13 cellular contexts compared by ENCODE assay signal in the genomic region with DNA sequence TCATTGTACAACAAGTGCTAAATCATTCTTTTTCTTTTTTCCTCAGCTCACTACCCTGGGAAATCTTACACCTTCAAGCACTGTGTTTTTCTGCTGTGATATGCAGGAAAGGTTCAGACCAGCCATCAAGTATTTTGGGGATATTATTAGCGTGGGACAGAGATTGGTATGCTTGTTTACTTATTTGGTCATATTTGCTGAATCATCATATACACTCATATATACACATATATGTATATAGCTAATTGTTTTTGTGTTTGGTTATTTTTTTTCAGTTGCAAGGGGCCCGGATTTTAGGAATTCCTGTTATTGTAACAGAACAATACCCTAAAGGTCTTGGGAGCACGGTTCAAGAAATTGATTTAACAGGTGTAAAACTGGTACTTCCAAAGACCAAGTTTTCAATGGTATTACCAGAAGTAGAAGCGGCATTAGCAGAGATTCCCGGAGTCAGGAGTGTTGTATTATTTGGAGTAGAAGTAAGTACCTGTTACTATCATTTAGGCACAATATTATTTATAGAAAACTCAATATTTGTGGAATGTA. TPM values are rescaled to one million over a fixed set of nuclear protein-coding genes. Genes with fewer than 3 reads are reported as not detected.
DNase-seq lines count a peak whose midpoint lies in the region; ATAC-seq and TF ChIP-seq lines count a peak whose summit lies in the region.
"Had no signal": no experiment of that assay in that cellular context is flagged by ENCODE, and none has a peak within 500 bp of the region (broad histone marks: within the 10 kb centered on the region; RNA-seq: fewer than 3 reads in every experiment).

No MANE protein-coding gene starts in this region.

- no peak overlapping the region for H2BK120ac ChIP-seq in IMR-90 (ENCODE audit: low read depth, low read length)

- H3K23ac ChIP-seq in IMR-90 (ENCODE audit: low read depth, low read length) = no peak overlapping the region

- H2AK5ac ChIP-seq in IMR-90 (ENCODE audit: low read depth, low read length) = no peak overlapping the region

- H4K91ac ChIP-seq in IMR-90 (ENCODE audit: insufficient read depth, low read depth, low read length) = no peak overlapping the region

- TF ChIP-seq CTCF in right atrium auricular region (IDR thresholded peaks at IDR 0.05) = no peak
- no peak for TF ChIP-seq CTCF in IMR-90 (conservative IDR thresholded peaks at IDR 0.05; ENCODE audit: low read depth, low read length)
- no peak for TF ChIP-seq CTCF in gastrocnemius medialis (IDR thresholded peaks at IDR 0.05 in 4 of 5, conservative IDR thresholded peaks at IDR 0.05 in 1 of 5)

- H3K27me3 ChIP-seq in right atrium auricular region (no peaks in the 10 kb centered on the region), IMR-90 (ENCODE audit: control insufficient read depth, insufficient read depth, low read length) (no peaks in the 10 kb centered on the region), gastrocnemius medialis (no peaks in the 10 kb centered on the region)
- H3K27me3 ChIP-seq: BLaER1 treated with 17β-estradiol and CSF1 and Interleukin-3, amounts not matched to agents 10 nM and 100 nM had no signal

- TF ChIP-seq POLR2A in IMR-90 (IDR thresholded peaks at IDR 0.05; ENCODE audit: low read depth, low read length) = no peak
- TF ChIP-seq POLR2A in gastrocnemius medialis (IDR thresholded peaks at IDR 0.05) = no peak

- no peak overlapping the region for H4K8ac ChIP-seq in IMR-90 (ENCODE audit: low read depth in 2 of 2, low read length in 2 of 2)

- H3K79me1 ChIP-seq in IMR-90 (ENCODE audit: low read depth in 1 of 2, low read length in 2 of 2) = no peaks in the 10 kb centered on the region; a peak in 1 of 4 replicates

- CTCF ChIA-PET in IMR-90 (lab: Yijun Ruan, JAX) = no interaction called here

- ATAC-seq in Right ventricle myocardium inferior = no peak
- no peak for ATAC-seq in IMR-90 (ENCODE audit: low read depth)
- ATAC-seq in gastrocnemius medialis = no peak
- no peak for ATAC-seq in GM21526 (IDR thresholded peaks at IDR 0.05; ENCODE audit: low FRiP score, unreplicated experiment)
- ATAC-seq in GM18868 (IDR thresholded peaks at IDR 0.05; ENCODE audit: unreplicated experiment) = no peak
- ATAC-seq: CD8-positive, alpha-beta T cell had no signal

- peaks cover 0 to 37% of the 10 kb centered on the region in 2 donors for H3K4me1 ChIP-seq in right atrium auricular region
- H3K4me1 ChIP-seq in IMR-90 (ENCODE audit: control insufficient read depth, insufficient read depth, low read length) = no peaks in the 10 kb centered on the region
- H3K4me1 ChIP-seq in gastrocnemius medialis = peaks cover 14 to 20% of the 10 kb centered on the region in 2 donors
- H3K4me1 ChIP-seq: BLaER1 treated with 17β-estradiol and CSF1 and Interleukin-3, amounts not matched to agents 10 nM and 100 nM had no signal

- no peak overlapping the region for H2BK5ac ChIP-seq in IMR-90 (ENCODE audit: low read depth, low read length, poor library complexity, severe bottlenecking)

- no peaks in the 10 kb centered on the region for H3K9me1 ChIP-seq in IMR-90 (ENCODE audit: insufficient read depth, low read length)

- WGBS in IMR-90 (ENCODE audit: extremely low coverage in 2 of 2, insufficient read length in 1 of 2), 2 experiments = no CpG with 5 or more reads among the region's 5 CpGs

- in situ Hi-C loops in IMR-90 (cut with MboI; ENCODE audit: low sequenced_read_pairs) = no loop called here
- in situ Hi-C loops in gastrocnemius medialis (cut with MboI; ENCODE audit: low sequenced_read_pairs in 4 of 4) = no loop called here

- H3K4ac ChIP-seq in IMR-90 (ENCODE audit: low read depth, low read length) = no peak overlapping the region

- H3K9me3 ChIP-seq in right atrium auricular region (no peaks in the 10 kb centered on the region), IMR-90 (ENCODE audit: control insufficient read depth, insufficient read depth, low read length) (no peaks in the 10 kb centered on the region), gastrocnemius medialis (no peaks in the 10 kb centered on the region)
- H3K9me3 ChIP-seq: BLaER1 treated with 17β-estradiol and CSF1 and Interleukin-3, amounts not matched to agents 10 nM and 100 nM had no signal

- no peak for TF ChIP-seq RAD21 in IMR-90 (IDR thresholded peaks at IDR 0.05; ENCODE audit: low read length)

- H3K4me3 ChIP-seq in right atrium auricular region = no peak overlapping the region
- H3K4me3 ChIP-seq in IMR-90 (ENCODE audit: insufficient read depth, low read depth, low read length) = no peak overlapping the region
- no peak overlapping the region for H3K4me3 ChIP-seq in gastrocnemius medialis
- H3K4me3 ChIP-seq: BLaER1 treated with 17β-estradiol and CSF1 and Interleukin-3, amounts not matched to agents 10 nM and 100 nM had no signal

- POLR2A ChIA-PET in IMR-90 (lab: Charles Lee; ENCODE audit: unreplicated experiment) = no interaction called here

- no peak overlapping the region for H3K4me2 ChIP-seq in IMR-90 (ENCODE audit: low read depth, low read length)
- H3K4me2 ChIP-seq: BLaER1 treated with 17β-estradiol and CSF1 and Interleukin-3, amounts not matched to agents 10 nM and 100 nM had no signal

- H3K9ac ChIP-seq in IMR-90 (ENCODE audit: low read depth, low read length) = no peak overlapping the region
- H3K9ac ChIP-seq: BLaER1 treated with 17β-estradiol and CSF1 and Interleukin-3, amounts not matched to agents 10 nM and 100 nM had no signal

- H3K27ac ChIP-seq in right atrium auricular region (peak overlapping the region; percentile 10 to 81), IMR-90 (ENCODE audit: insufficient read depth, low read length) (no peak overlapping the region), gastrocnemius medialis (peak overlapping the region in 3 of 4 donors; percentile 21 to 53 (median 35))
- H3K27ac ChIP-seq: BLaER1 treated with 17β-estradiol and CSF1 and Interleukin-3, amounts not matched to agents 10 nM and 100 nM had no signal

- DNase-seq in right atrium auricular region (ENCODE audit: low spot score) (no peak), Right ventricle myocardium inferior (ENCODE audit: missing footprints) (no peak), IMR-90 (no peak), gastrocnemius medialis (no peak), DMS53 treated with DMSO at 0.1 percent for 48 hours (lab: John Stamatoyannopoulos, UW; ENCODE audit: unreplicated experiment) (no peak)
- DNase-seq: 8988T; Calu3; CD8-positive, alpha-beta T cell; HCEC 1CT; KG1 had no signal

- H3K18ac ChIP-seq in IMR-90 (ENCODE audit: low read depth, low read length) = no peak overlapping the region

- dilution Hi-C loops in IMR-90 (cut with HindIII; ENCODE audit: low sequenced_read_pairs, unreplicated experiment) = no loop called here

- no peak overlapping the region for H2AFZ ChIP-seq in IMR-90 (replicated peaks; ENCODE audit: low read length, poor library complexity)

- intact Hi-C loops in Right ventricle myocardium inferior (cut with DNase I) (no loop called here), IMR-90 (cut with micrococcal nuclease) (loop anchor here (10.0 kb wide), 1 partner anchor 360 kb away; the partner anchor contains the start of gene ADAMTS19), gastrocnemius medialis (cut with DNase I; ENCODE audit: low total_unique reads) (no loop called here)

- H3K36me3 ChIP-seq in right atrium auricular region (peaks cover 18% of the 10 kb centered on the region), IMR-90 (ENCODE audit: control insufficient read depth, insufficient read depth, low read length) (no peaks in the 10 kb centered on the region; the same call in 1 of the 2 replicates), gastrocnemius medialis (peaks cover 0 to 23% of the 10 kb centered on the region in 2 donors)

- H4K20me1 ChIP-seq in IMR-90 (ENCODE audit: insufficient read depth, low read length) = no peaks in the 10 kb centered on the region

- H2AK9ac ChIP-seq in IMR-90 (replicated peaks; ENCODE audit: low read depth, low read length, poor library complexity) = no peak overlapping the region

- H2BK15ac ChIP-seq in IMR-90 (ENCODE audit: low read depth, low read length) = no peak overlapping the region

- H2BK20ac ChIP-seq in IMR-90 (ENCODE audit: low read depth, low read length) = no peak overlapping the region

- no TSS peak for BruUV-seq in IMR-90 (replicated peaks; lab: Mats Ljungman, UMichigan)

- no peak overlapping the region for H4K5ac ChIP-seq in IMR-90 (ENCODE audit: low read depth, low read length)

- no peak overlapping the region for H3K56ac ChIP-seq in IMR-90 (ENCODE audit: extremely low read depth, insufficient read depth, low read length)

- H3K14ac ChIP-seq in IMR-90 (replicated peaks; ENCODE audit: low read depth, low read length) = no peak overlapping the region

TF ChIP-seq in IMR-90, 13 proteins besides CTCF, POLR2A, EP300 and RAD21:
- TF ChIP-seq NFE2L2 (IDR thresholded peaks at IDR 0.05; ENCODE audit: low read depth, low read length) (no peak), MAFK (IDR thresholded peaks at IDR 0.05; ENCODE audit: low read depth, low read length) (peak; percentile 97)

RNA-seq across cellular contexts. Expression of gene ISOC1, which starts 10.4 kb away (rescaled TPM):
- total RNA-seq in right atrium auricular region (100 to 1,000 TPM in 1 of 2 donors, 10 to 100 TPM in 1; 45.9 to 168 TPM), Right ventricle myocardium inferior (120 TPM), IMR-90 (2012; rRNA removed) (10.8 and 18.9 TPM in 2 replicates), gastrocnemius medialis (10 to 100 TPM; 11.0 to 14.0 (median 12.9) TPM)
- polyA plus RNA-seq in IMR-90 (2012; rRNA removed) = 10.2 and 11.6 TPM in 2 replicates
- 6.2 and 6.6 TPM in 2 replicates for polyA plus RNA-seq in IMR-90 (2012; cell fraction: cytosol; rRNA removed)
- 2.2 and 3.7 TPM in 2 replicates for polyA plus RNA-seq in IMR-90 (2012; cell fraction: nucleus; rRNA removed; ENCODE audit: low replicate concordance)
